Comparison of ENCODE assay signal across 9 cellular contexts in genomic region chr22:42519544-42520237, GRCh38. TPM values are rescaled to one million over a fixed set of nuclear protein-coding genes. Genes with fewer than 3 reads are reported as not detected.
DNase-seq lines count a peak whose midpoint lies in the region; ATAC-seq, FAIRE-seq and TF ChIP-seq lines count a peak whose summit lies in the region.
"Had no signal": no experiment of that assay in that cellular context is flagged by ENCODE, and none has a peak within 500 bp of the region (broad histone marks: within the 10 kb centered on the region; RNA-seq: fewer than 3 reads in every experiment).

Gene RRP7A, minus strand, starts transcription at chr22:42519796. Its CDS starts 10 bp downstream, at chr22:42519786.

- peak within 1 kb of the TSS; percentile 80 for H3K4me2 ChIP-seq in fibroblast of lung (ENCODE audit: extremely low read depth, insufficient read depth, low read length)

- H2AFZ ChIP-seq in fibroblast of lung (ENCODE audit: low read length): peak within 1 kb of the TSS; percentile 97

- peak within 1 kb of the TSS; percentile 82 for H3K9ac ChIP-seq in fibroblast of lung (ENCODE audit: insufficient read depth, low read length)

- H3K27me3 ChIP-seq in fibroblast of lung (ENCODE audit: control insufficient read depth, insufficient read depth, low read length): no peaks in the 10 kb centered on the region
- no peaks in the 10 kb centered on the region for H3K27me3 ChIP-seq in naive thymus-derived CD4-positive, alpha-beta T cell (ENCODE audit: control insufficient read depth in 2 of 2, insufficient read depth in 2 of 2, low read length in 2 of 2)

- peak within 1 kb of the TSS; percentile 88 to 95 (median 94) for H3K27ac Mint-ChIP-seq in CD14-positive monocyte
- H3K27ac Mint-ChIP-seq in naive thymus-derived CD4-positive, alpha-beta T cell: peak within 1 kb of the TSS; percentile 86 to 97 (median 96)
- peak within 1 kb of the TSS; percentile 95 for H3K27ac Mint-ChIP-seq in stimulated activated effector memory CD8-positive, alpha-beta T cell treated with anti-CD3 and anti-CD28 coated beads, Interleukin-12 subunit alpha, Interleukin-12 subunit beta, amount 100 ng/mL, for 72 hours

- peak; percentile 88 for DNase-seq in CD14-positive monocyte (ENCODE audit: low spot score)
- peak; percentile 62 for DNase-seq in GM19239 (ENCODE audit: insufficient read length, low spot score)
- DNase-seq in HPDE6-E6E7 (ENCODE audit: extremely low spot score): peak; percentile 62
- peak; percentile 82 for DNase-seq in RKO (ENCODE audit: low spot score)
- DNase-seq in activated T-helper 1 cell treated with anti-CD3 and anti-CD28 coated beads, Interleukin-2, amount 50 U/mL, for 16 hours (ENCODE audit: low read depth in 1 of 2, low spot score in 1 of 2): peak; percentile 80 to 82
- DNase-seq in fibroblast of lung (ENCODE audit: low read depth in 2 of 2): peak; percentile 59 to 68
- DNase-seq in naive thymus-derived CD4-positive, alpha-beta T cell: peak; percentile 72 to 95 (median 83)
- peak; percentile 70 to 85 for DNase-seq in stimulated activated effector memory CD8-positive, alpha-beta T cell treated with anti-CD3 and anti-CD28 coated beads, Interleukin-12 subunit alpha, Interleukin-12 subunit beta, amount 100 ng/mL, for 72 hours (ENCODE audit: low spot score in 2 of 2)

- peak within 1 kb of the TSS; percentile 75 to 86 (median 80) for H3K4me3 ChIP-seq in fibroblast of lung (replicated peaks in 1 of 4; ENCODE audit: control extremely low read depth in 1 of 4, insufficient read depth in 1 of 4, low read depth in 3 of 4, low read length in 4 of 4)
- H3K4me3 ChIP-seq in naive thymus-derived CD4-positive, alpha-beta T cell (ENCODE audit: low read length): peak within 1 kb of the TSS; percentile 59

- no peaks in the 10 kb centered on the region for H3K9me3 ChIP-seq in fibroblast of lung (ENCODE audit: control insufficient read depth, insufficient read depth, low read depth, low read length)
- no peaks in the 10 kb centered on the region for H3K9me3 ChIP-seq in naive thymus-derived CD4-positive, alpha-beta T cell (ENCODE audit: control insufficient read depth in 2 of 3, low read length in 3 of 3)

- POLR2A ChIA-PET in naive thymus-derived CD4-positive, alpha-beta T cell (lab: Charles Lee): no interaction called here

- CTCF ChIA-PET in naive thymus-derived CD4-positive, alpha-beta T cell (lab: Charles Lee): no interaction called here

- H3K27me3 Mint-ChIP-seq in CD14-positive monocyte (ENCODE audit: low read depth in 3 of 3): peaks cover 0 to 3% (median 2%) of the 10 kb centered on the region in 3 donors
- no peaks in the 10 kb centered on the region for H3K27me3 Mint-ChIP-seq in naive thymus-derived CD4-positive, alpha-beta T cell

- peaks cover 0 to 4% (median 0%) of the 10 kb centered on the region in 7 donors for H3K9me3 Mint-ChIP-seq in CD14-positive monocyte
- H3K9me3 Mint-ChIP-seq in naive thymus-derived CD4-positive, alpha-beta T cell: no peaks in the 10 kb centered on the region
- no peaks in the 10 kb centered on the region for H3K9me3 Mint-ChIP-seq in stimulated activated effector memory CD8-positive, alpha-beta T cell treated with anti-CD3 and anti-CD28 coated beads, Interleukin-12 subunit alpha, Interleukin-12 subunit beta, amount 100 ng/mL, for 72 hours

- H3K4me3 Mint-ChIP-seq in CD14-positive monocyte: peak within 1 kb of the TSS; percentile 95 to 100
- peak within 1 kb of the TSS; percentile 82 to 98 (median 96) for H3K4me3 Mint-ChIP-seq in naive thymus-derived CD4-positive, alpha-beta T cell
- peak within 1 kb of the TSS; percentile 94 for H3K4me3 Mint-ChIP-seq in stimulated activated effector memory CD8-positive, alpha-beta T cell treated with anti-CD3 and anti-CD28 coated beads, Interleukin-12 subunit alpha, Interleukin-12 subunit beta, amount 100 ng/mL, for 72 hours

- peak within 1 kb of the TSS; percentile 67 for H3K27ac ChIP-seq in fibroblast of lung (ENCODE audit: insufficient read depth, low read length)
- H3K27ac ChIP-seq in naive thymus-derived CD4-positive, alpha-beta T cell (ENCODE audit: low read depth, low read length): peak within 1 kb of the TSS; percentile 91

- peaks cover 24 to 26% of the 10 kb centered on the region in 2 donors for H3K36me3 Mint-ChIP-seq in CD14-positive monocyte
- H3K36me3 Mint-ChIP-seq in naive thymus-derived CD4-positive, alpha-beta T cell: no peaks in the 10 kb centered on the region
- peaks cover 44% of the 10 kb centered on the region for H3K36me3 Mint-ChIP-seq in stimulated activated effector memory CD8-positive, alpha-beta T cell treated with anti-CD3 and anti-CD28 coated beads, Interleukin-12 subunit alpha, Interleukin-12 subunit beta, amount 100 ng/mL, for 72 hours

- intact Hi-C loops in CD14-positive monocyte (cut with micrococcal nuclease): loop anchor here in 1 of 2 donors (5.0 to 10.0 kb wide), 2 partner anchors 33 to 65 kb away; partner anchors contain the start of gene SERHL2
- intact Hi-C loops in naive thymus-derived CD4-positive, alpha-beta T cell (cut with micrococcal nuclease): loop anchor here (1.0 to 5.0 kb wide), 4 partner anchors 19 to 429 kb away; partner anchors contain the start of genes NDUFA6 (in 1 of the 2), POLDIP3 (in 1 of the 2) and SERHL2 (in 1 of the 2)

- FAIRE-seq in GM19239 (lab: Jason Lieb, UNC): peak; percentile 94
- FAIRE-seq: islet of Langerhans had no signal

- peaks cover 4% of the 10 kb centered on the region for H3K36me3 ChIP-seq in fibroblast of lung (ENCODE audit: control insufficient read depth, insufficient read depth, low read length)
- peaks cover 0 to 21% (median 0%) of the 10 kb centered on the region in 3 experiments for H3K36me3 ChIP-seq in naive thymus-derived CD4-positive, alpha-beta T cell (ENCODE audit: control insufficient read depth in 2 of 3, insufficient read depth in 3 of 3, low read length in 3 of 3)

- peaks cover 2% of the 10 kb centered on the region for H3K4me1 ChIP-seq in fibroblast of lung (ENCODE audit: control insufficient read depth, extremely low read depth, insufficient read depth, low read length)
- H3K4me1 ChIP-seq in naive thymus-derived CD4-positive, alpha-beta T cell (ENCODE audit: control insufficient read depth in 2 of 2, insufficient read depth in 2 of 2, low read length in 2 of 2): peaks cover 0 to 8% of the 10 kb centered on the region in 2 donors

- peak; percentile 98 for ATAC-seq in naive thymus-derived CD4-positive, alpha-beta T cell
- peak; percentile 91 for ATAC-seq in stimulated activated effector memory CD8-positive, alpha-beta T cell treated with anti-CD3 and anti-CD28 coated beads, Interleukin-12 subunit alpha, Interleukin-12 subunit beta, amount 100 ng/mL, for 72 hours

- no peak for TF ChIP-seq CTCF in CD14-positive monocyte (IDR thresholded peaks at IDR 0.05)
- no peak for TF ChIP-seq CTCF in fibroblast of lung (conservative IDR thresholded peaks at IDR 0.05 in 1 of 2, IDR thresholded peaks at IDR 0.05 in 1 of 2; ENCODE audit: low read depth in 1 of 2, low read length in 2 of 2)

- peaks cover 14% of the 10 kb centered on the region for H3K4me1 Mint-ChIP-seq in CD14-positive monocyte
- H3K4me1 Mint-ChIP-seq in naive thymus-derived CD4-positive, alpha-beta T cell: peaks cover 5 to 20% (median 13%) of the 10 kb centered on the region in 7 donors
- peaks cover 20% of the 10 kb centered on the region for H3K4me1 Mint-ChIP-seq in stimulated activated effector memory CD8-positive, alpha-beta T cell treated with anti-CD3 and anti-CD28 coated beads, Interleukin-12 subunit alpha, Interleukin-12 subunit beta, amount 100 ng/mL, for 72 hours

- H4K20me1 ChIP-seq in fibroblast of lung (ENCODE audit: control insufficient read depth, extremely low read depth, insufficient read depth, low read length): no peaks in the 10 kb centered on the region

- peaks cover 19% of the 10 kb centered on the region for H3K79me2 ChIP-seq in fibroblast of lung (ENCODE audit: control insufficient read depth, insufficient read depth, low read length)

RNA-seq across cellular contexts. Expression of gene RRP7A, which starts in this region (rescaled TPM):
- 10 to 100 TPM; 29.1 to 59.9 TPM for polyA plus RNA-seq in CD14-positive monocyte
- total RNA-seq in fibroblast of lung: 19.5 and 21.3 TPM in 2 replicates
- polyA plus RNA-seq in fibroblast of lung: 18.9 and 34.0 TPM in 2 replicates
- polyA plus RNA-seq in fibroblast of lung (2012): 37.5 and 58.3 TPM in 2 replicates
- 24.6 and 47.3 TPM in 2 replicates for polyA minus RNA-seq in fibroblast of lung (ENCODE audit: low replicate concordance)
- total RNA-seq in naive thymus-derived CD4-positive, alpha-beta T cell: 100 to 1,000 TPM in 2 of 5 experiments, 10 to 100 TPM in 3; 43.2 to 125 (median 70.8) TPM
- polyA plus RNA-seq in naive thymus-derived CD4-positive, alpha-beta T cell: 10 to 100 TPM; 39.3 to 46.2 TPM

Comparison
In these comparisons a context has a peak if more than half of its experiments do, and no peak if none do; other contexts are left out.
1. Peak in every context shown above with its lines: DNase-seq, ATAC-seq, H3K4me3 ChIP-seq and H3K27ac ChIP-seq.